In genomic region chr1:52733368-52733767, GRCh38 we compare ENCODE assay signal across 17 cellular contexts. TPM values are rescaled to one million over a fixed set of nuclear protein-coding genes. Genes with fewer than 3 reads are reported as not detected.
DNase-seq lines count a peak whose midpoint lies in the region; ATAC-seq, FAIRE-seq and TF ChIP-seq lines count a peak whose summit lies in the region.
"Had no signal": no experiment of that assay in that cellular context is flagged by ENCODE, and none has a peak within 500 bp of the region (broad histone marks: within the 10 kb centered on the region; RNA-seq: fewer than 3 reads in every experiment).

No MANE protein-coding gene starts in this region.

- H2AFZ ChIP-seq in keratinocyte (ENCODE audit: control insufficient read depth, low read length), result no peak overlapping the region
- H2AFZ ChIP-seq in OCI-LY7 (ENCODE audit: low read length), result no peak overlapping the region
- H2AFZ ChIP-seq: GM23338 had no signal

- dilution Hi-C loops in keratinocyte (cut with MboI; ENCODE audit: extremely low pct_ligation_motif_present, low sequenced_read_pairs), result no loop called here

- no peaks in the 10 kb centered on the region for H3K4me1 ChIP-seq in keratinocyte (ENCODE audit: control insufficient read depth, extremely low read depth, insufficient read depth, low read length)
- H3K4me1 ChIP-seq in gastrocnemius medialis, result peaks cover 34 to 36% of the 10 kb centered on the region in 2 donors
- no peaks in the 10 kb centered on the region for H3K4me1 ChIP-seq in OCI-LY7 (ENCODE audit: insufficient read depth, low read length, poor library complexity, severe bottlenecking)

- no TSS peak for BruUV-seq in OCI-LY7 (replicated peaks; lab: Mats Ljungman, UMichigan)

- H3K9ac ChIP-seq in keratinocyte (ENCODE audit: control insufficient read depth, extremely low read depth, insufficient read depth, low read length), result no peak overlapping the region

- H3K4me1 Mint-ChIP-seq in WTC11, result no peaks in the 10 kb centered on the region
- peaks cover 14% of the 10 kb centered on the region for H3K4me1 Mint-ChIP-seq in activated T-cell treated with anti-CD3 and anti-CD28 coated beads, Interleukin-2, amount 50 U/mL, for 24 hours (ENCODE audit: low read depth)
- H3K4me1 Mint-ChIP-seq: GM23338 had no signal

- CTCF ChIA-PET in WTC11 (lab: Charles Lee) (no interaction called here), OCI-LY7 (lab: Charles Lee; ENCODE audit: unreplicated experiment) (no interaction called here)

- no peaks in the 10 kb centered on the region for H4K20me1 ChIP-seq in keratinocyte (ENCODE audit: control insufficient read depth, extremely low read depth, insufficient read depth, low read length)
- no peaks in the 10 kb centered on the region for H4K20me1 ChIP-seq in OCI-LY7 (ENCODE audit: insufficient read depth, low read length)

- no peak for DNase-seq in WTC11 (ENCODE audit: low spot score)
- no peak for DNase-seq in keratinocyte (ENCODE audit: low read depth, low spot score)
- no peak for DNase-seq in gastrocnemius medialis
- DNase-seq in activated T-cell treated with anti-CD3 and anti-CD28 coated beads, Interleukin-2, amount 50 U/mL, for 24 hours, result no peak
- DNase-seq in OCI-LY7 (ENCODE audit: low spot score), result no peak
- DNase-seq: C1 segment of cervical spinal cord; Calu3; CD4-positive, alpha-beta memory T cell; COR-L47; DMS53; DMS79 treated with DMSO at 0.1 percent for 48 hours; GF-D8; HCEC 1CT had no signal

- H3K27ac ChIP-seq in keratinocyte (ENCODE audit: control insufficient read depth, insufficient read depth, low read length), result no peak overlapping the region
- peak overlapping the region; percentile 12 to 82 (median 26) for H3K27ac ChIP-seq in gastrocnemius medialis
- no peak overlapping the region for H3K27ac ChIP-seq in OCI-LY7 (ENCODE audit: low read depth, low read length, poor library complexity, severe bottlenecking)

- intact Hi-C loops in gastrocnemius medialis (cut with DNase I; ENCODE audit: low total_unique reads), result no loop called here
- intact Hi-C loops in OCI-LY7 (cut with micrococcal nuclease; ENCODE audit: unreplicated experiment), result no loop called here

- H3K36me3 Mint-ChIP-seq in WTC11, result peaks cover 3% of the 10 kb centered on the region; the same call in 1 of the 2 replicates
- peaks cover 6% of the 10 kb centered on the region for H3K36me3 Mint-ChIP-seq in activated T-cell treated with anti-CD3 and anti-CD28 coated beads, Interleukin-2, amount 50 U/mL, for 24 hours (ENCODE audit: low read depth)

- H3K27ac Mint-ChIP-seq in WTC11, result no peak overlapping the region
- H3K27ac Mint-ChIP-seq in activated T-cell treated with anti-CD3 and anti-CD28 coated beads, Interleukin-2, amount 50 U/mL, for 24 hours, result no peak overlapping the region
- H3K27ac Mint-ChIP-seq: CD4-positive, alpha-beta memory T cell; GM23338 had no signal

- H3K9me3 ChIP-seq in keratinocyte (ENCODE audit: control insufficient read depth, low read depth, low read length) (no peaks in the 10 kb centered on the region), gastrocnemius medialis (no peaks in the 10 kb centered on the region), OCI-LY7 (ENCODE audit: low read length) (no peaks in the 10 kb centered on the region)

- no peaks in the 10 kb centered on the region for H3K9me1 ChIP-seq in keratinocyte (ENCODE audit: control insufficient read depth, extremely low read depth, insufficient read depth, low read length)

- H3K4me3 Mint-ChIP-seq in WTC11, result no peak overlapping the region
- no peak overlapping the region for H3K4me3 Mint-ChIP-seq in activated T-cell treated with anti-CD3 and anti-CD28 coated beads, Interleukin-2, amount 50 U/mL, for 24 hours
- H3K4me3 Mint-ChIP-seq: CD4-positive, alpha-beta memory T cell; GM23338 had no signal

- POLR2A ChIA-PET in WTC11 (lab: Charles Lee) (interaction anchor here (0.6 kb wide), 1 partner anchor 20 kb away, joined by 3 read pairs; no protein-coding TSS in a partner anchor), OCI-LY7 (lab: Charles Lee) (interaction anchor here (0.5 kb wide), 1 partner anchor 21 kb away, joined by 3 read pairs; no protein-coding TSS in a partner anchor)

- H3K79me2 ChIP-seq in keratinocyte (ENCODE audit: control insufficient read depth, insufficient read depth, low read length) (peaks cover 8% of the 10 kb centered on the region), OCI-LY7 (ENCODE audit: insufficient read depth, low read depth, low read length) (no peaks in the 10 kb centered on the region)

- in situ Hi-C loops in gastrocnemius medialis (cut with MboI; ENCODE audit: low sequenced_read_pairs in 4 of 4), result no loop called here

- H3K4me2 ChIP-seq in keratinocyte (ENCODE audit: control insufficient read depth, extremely low read depth, insufficient read depth, low read depth, low read length) (no peak overlapping the region), OCI-LY7 (ENCODE audit: low read length) (no peak overlapping the region)
- H3K4me2 ChIP-seq: GM23338 had no signal

- H3K27me3 Mint-ChIP-seq in WTC11 (ENCODE audit: low read depth), result no peaks in the 10 kb centered on the region
- no peaks in the 10 kb centered on the region for H3K27me3 Mint-ChIP-seq in activated T-cell treated with anti-CD3 and anti-CD28 coated beads, Interleukin-2, amount 50 U/mL, for 24 hours
- H3K27me3 Mint-ChIP-seq: CD4-positive, alpha-beta memory T cell had no signal

- no peak for TF ChIP-seq POLR2A in gastrocnemius medialis (IDR thresholded peaks at IDR 0.05)

- H3K36me3 ChIP-seq in keratinocyte (ENCODE audit: control insufficient read depth in 2 of 2, extremely low read depth in 1 of 2, insufficient read depth in 2 of 2, low read length in 2 of 2) (peaks cover 0 to 1% of the 10 kb centered on the region in 2 experiments), gastrocnemius medialis (no peaks in the 10 kb centered on the region), OCI-LY7 (ENCODE audit: insufficient read depth, low read length) (no peaks in the 10 kb centered on the region)

- H3K27me3 ChIP-seq in keratinocyte (ENCODE audit: control insufficient read depth, extremely low read depth, insufficient read depth, low read length) (no peaks in the 10 kb centered on the region), gastrocnemius medialis (no peaks in the 10 kb centered on the region)

- H3K4me3 ChIP-seq in keratinocyte (ENCODE audit: control insufficient read depth in 2 of 3, extremely low read depth in 1 of 3, insufficient read depth in 2 of 3, low read depth in 1 of 3, low read length in 3 of 3) (no peak overlapping the region), gastrocnemius medialis (no peak overlapping the region), OCI-LY7 (ENCODE audit: low read depth, low read length, poor library complexity, severe bottlenecking) (no peak overlapping the region)
- H3K4me3 ChIP-seq: GM23338 had no signal

- ATAC-seq in WTC11 (no peak), gastrocnemius medialis (no peak), HG02588 (IDR thresholded peaks at IDR 0.05; ENCODE audit: unreplicated experiment) (no peak)
- ATAC-seq: GM23338 had no signal

- H3K9me3 Mint-ChIP-seq in WTC11, result no peaks in the 10 kb centered on the region
- no peaks in the 10 kb centered on the region for H3K9me3 Mint-ChIP-seq in activated T-cell treated with anti-CD3 and anti-CD28 coated beads, Interleukin-2, amount 50 U/mL, for 24 hours
- H3K9me3 Mint-ChIP-seq: CD4-positive, alpha-beta memory T cell; GM23338 had no signal

- FAIRE-seq in keratinocyte (lab: Jason Lieb, UNC), result peak; percentile 26
- FAIRE-seq: GM19239, H54 had no signal

- H3K9me2 ChIP-seq in OCI-LY7 (ENCODE audit: insufficient read depth, low read length), result no peaks in the 10 kb centered on the region

- TF ChIP-seq CTCF in WTC11 (IDR thresholded peaks at IDR 0.05), result no peak
- no peak for TF ChIP-seq CTCF in keratinocyte (optimal IDR thresholded peaks at IDR 0.05 in 1 of 3, IDR thresholded peaks at IDR 0.05 in 1 of 3, conservative IDR thresholded peaks at IDR 0.05 in 1 of 3; ENCODE audit: extremely low read depth in 1 of 3, insufficient read depth in 2 of 3, low read length in 3 of 3)
- no peak for TF ChIP-seq CTCF in gastrocnemius medialis (IDR thresholded peaks at IDR 0.05 in 4 of 5, conservative IDR thresholded peaks at IDR 0.05 in 1 of 5)
- TF ChIP-seq CTCF in OCI-LY7 (conservative IDR thresholded peaks at IDR 0.05; ENCODE audit: low read length), result no peak

TF ChIP-seq in WTC11, 78 proteins besides CTCF, POLR2A, EP300 and RAD21:
- TF ChIP-seq ZNF263 (CRISPR knock-in tag; IDR thresholded peaks at IDR 0.05; ENCODE audit: low read depth) (no peak), ZNF121 (CRISPR knock-in tag; IDR thresholded peaks at IDR 0.05) (peak; percentile 78; the same call in 1 of the 2 replicates)

RNA-seq across cellular contexts. Expression of gene ZYG11B, which starts 7.1 kb away (rescaled TPM):
- total RNA-seq in WTC11 (2021), result 19.2 to 19.9 TPM (median 19.4 TPM) in 3 replicates
- 11.9 to 13.9 TPM (median 13.4 TPM) in 3 replicates for polyA plus RNA-seq in keratinocyte
- 2.6 TPM for polyA plus RNA-seq in keratinocyte (2011; ENCODE audit: low read depth)
- 6.4 and 13.6 TPM in 2 replicates for polyA plus RNA-seq in keratinocyte (2011; cell fraction: cytosol; rRNA removed)
- polyA plus RNA-seq in keratinocyte (2011; cell fraction: nucleus; rRNA removed), result 8.9 and 9.6 TPM in 2 replicates
- polyA plus RNA-seq in keratinocyte (2012; ENCODE audit: low replicate concordance), result 5.7 and 6.9 TPM in 2 replicates
- polyA minus RNA-seq in keratinocyte, result 12.6 to 40.5 TPM (median 39.1 TPM) in 3 replicates
- polyA minus RNA-seq in keratinocyte (2011; cell fraction: cytosol; rRNA and poly(A)+ RNA removed), result 15.0 TPM
- polyA minus RNA-seq in keratinocyte (2011; cell fraction: nucleus; rRNA and poly(A)+ RNA removed), result 14.9 and 32.3 TPM in 2 replicates
- 100 to 1,000 TPM; 136 to 248 (median 194) TPM for total RNA-seq in gastrocnemius medialis
- total RNA-seq in OCI-LY7 (2014; rRNA removed; shearing (Covaris generic)), result 8.5 and 11.2 TPM in 2 replicates
- total RNA-seq in OCI-LY7 (2022), result 13.9 and 15.9 TPM in 2 replicates

RNA-seq across cellular contexts. Expression of gene COA7, which starts 35.2 kb away (rescaled TPM):
- 43.7 to 49.6 TPM (median 47.0 TPM) in 3 replicates for total RNA-seq in WTC11 (2021)
- polyA plus RNA-seq in keratinocyte, result 22.6 to 27.4 TPM (median 23.5 TPM) in 3 replicates
- 7.5 TPM for polyA plus RNA-seq in keratinocyte (2011; ENCODE audit: low read depth)
- polyA plus RNA-seq in keratinocyte (2011; cell fraction: cytosol; rRNA removed), result 16.9 and 21.4 TPM in 2 replicates
- 17.4 and 18.8 TPM in 2 replicates for polyA plus RNA-seq in keratinocyte (2011; cell fraction: nucleus; rRNA removed)
- 17.2 and 26.4 TPM in 2 replicates for polyA plus RNA-seq in keratinocyte (2012; ENCODE audit: low replicate concordance)
- polyA minus RNA-seq in keratinocyte, result 18.8 to 33.8 TPM (median 33.1 TPM) in 3 replicates
- 14.4 TPM for polyA minus RNA-seq in keratinocyte (2011; cell fraction: cytosol; rRNA and poly(A)+ RNA removed)
- 6.5 and 13.7 TPM in 2 replicates for polyA minus RNA-seq in keratinocyte (2011; cell fraction: nucleus; rRNA and poly(A)+ RNA removed)
- total RNA-seq in gastrocnemius medialis, result 10 to 100 TPM; 18.7 to 22.3 (median 20.1) TPM
- 6.6 and 7.0 TPM in 2 replicates for total RNA-seq in OCI-LY7 (2014; rRNA removed; shearing (Covaris generic))
- 19.9 and 26.1 TPM in 2 replicates for total RNA-seq in OCI-LY7 (2022)

Comparison
In these comparisons a context has a peak if more than half of its experiments do, and no peak if none do; other contexts are left out.
1. H3K27ac ChIP-seq: peak in gastrocnemius medialis (4 of 4); none in keratinocyte (single experiment) and OCI-LY7 (single experiment).